In genomic region chr12:12178545-12178944, GRCh38 we compare ENCODE assay signal across 32 cellular contexts.
"Had no signal": no experiment of that assay in that cellular context is flagged by ENCODE, and none has a peak within 500 bp of the region (broad histone marks: within the 10 kb centered on the region; RNA-seq: fewer than 3 reads in every experiment).

No MANE protein-coding gene starts in this region.

- H3K4me3 ChIP-seq: colonic mucosa, esophagus squamous epithelium, gastroesophageal sphincter, heart right ventricle, lung, mucosa of descending colon, neural progenitor cell, right lobe of liver, thoracic aorta, tibial nerve, upper lobe of left lung had no signal

- H3K4me1 Mint-ChIP-seq: immature natural killer cell had no signal

- H3K9me3 Mint-ChIP-seq: dendritic cell treated with granulocyte-macrophage colony-stimulating factor and Interleukin-4, amounts not matched to agents 40 ng/mL and 50 ng/mL, for 4 days; immature natural killer cell; memory B cell; naive B cell; natural killer cell treated with Interleukin-12 subunit alpha and Interleukin-12 subunit beta and Interleukin-15 and Interleukin-18, amount 100 ng/mL, for 72 hours; neural progenitor cell; stimulated activated naive B cell treated with anti-CD40 and anti-IgM and Interleukin-4, amounts not matched to agents 10 μg/mL and 1 μg/mL and 100 μg/mL, for 72 hours; stimulated activated naive CD8-positive, alpha-beta T cell treated with anti-CD3 and anti-CD28 coated beads, Interleukin-15, Interleukin-2, amounts not matched to agents 100 ng/mL and 50 ng/mL, for 24 hours had no signal

- H3K27ac Mint-ChIP-seq: dendritic cell treated with granulocyte-macrophage colony-stimulating factor and Interleukin-4, amounts not matched to agents 40 ng/mL and 50 ng/mL, for 4 days; immature natural killer cell; memory B cell; naive B cell; natural killer cell treated with Interleukin-12 subunit alpha and Interleukin-12 subunit beta and Interleukin-15 and Interleukin-18, amount 100 ng/mL, for 72 hours; neural progenitor cell; progenitor cell of endocrine pancreas; stimulated activated naive B cell treated with anti-CD40 and anti-IgM and Interleukin-4, amounts not matched to agents 10 μg/mL and 1 μg/mL and 100 μg/mL, for 72 hours; stimulated activated naive CD8-positive, alpha-beta T cell treated with anti-CD3 and anti-CD28 coated beads, Interleukin-15, Interleukin-2, amounts not matched to agents 100 ng/mL and 50 ng/mL, for 24 hours had no signal

- H3K27me3 Mint-ChIP-seq: naive B cell; progenitor cell of endocrine pancreas; stimulated activated naive B cell treated with anti-CD40 and anti-IgM and Interleukin-4, amounts not matched to agents 10 μg/mL and 1 μg/mL and 100 μg/mL, for 72 hours had no signal

- H2AFZ ChIP-seq: neural progenitor cell, parathyroid adenoma had no signal

- ATAC-seq: foreskin keratinocyte; gastroesophageal sphincter; heart right ventricle; left colon; left ventricle myocardium superior; mucosa of descending colon; natural killer cell treated with Interleukin-12 subunit alpha and Interleukin-12 subunit beta and Interleukin-15 and Interleukin-18, amount 100 ng/mL, for 72 hours; right lobe of liver; stimulated activated naive B cell treated with anti-CD40 and anti-IgM and Interleukin-4, amounts not matched to agents 10 μg/mL and 1 μg/mL and 100 μg/mL, for 72 hours had no signal

- H3K36me3 ChIP-seq: colonic mucosa, gastroesophageal sphincter, neural progenitor cell, thoracic aorta had no signal

- H3K4me1 ChIP-seq: colonic mucosa had no signal

- H3K27ac ChIP-seq: colonic mucosa, esophagus squamous epithelium, foreskin keratinocyte, gastroesophageal sphincter, neural progenitor cell, parathyroid adenoma, right lobe of liver, thoracic aorta, tibial nerve, upper lobe of left lung had no signal

- H3K4me2 ChIP-seq: neural progenitor cell had no signal

- H3K27me3 ChIP-seq: colonic mucosa, esophagus squamous epithelium, foreskin keratinocyte, gastroesophageal sphincter, heart right ventricle, neural progenitor cell, right lobe of liver, tibial nerve, upper lobe of left lung had no signal

- H3K9me3 ChIP-seq: colonic mucosa, esophagus squamous epithelium, gastroesophageal sphincter, heart right ventricle, mucosa of descending colon, right lobe of liver, thoracic aorta, tibial nerve, upper lobe of left lung had no signal

- H3K4me3 Mint-ChIP-seq: dendritic cell treated with granulocyte-macrophage colony-stimulating factor and Interleukin-4, amounts not matched to agents 40 ng/mL and 50 ng/mL, for 4 days; immature natural killer cell; memory B cell; naive B cell; natural killer cell treated with Interleukin-12 subunit alpha and Interleukin-12 subunit beta and Interleukin-15 and Interleukin-18, amount 100 ng/mL, for 72 hours; neural progenitor cell; stimulated activated naive B cell treated with anti-CD40 and anti-IgM and Interleukin-4, amounts not matched to agents 10 μg/mL and 1 μg/mL and 100 μg/mL, for 72 hours; stimulated activated naive CD8-positive, alpha-beta T cell treated with anti-CD3 and anti-CD28 coated beads, Interleukin-15, Interleukin-2, amounts not matched to agents 100 ng/mL and 50 ng/mL, for 24 hours had no signal

- H3K36me3 Mint-ChIP-seq: memory B cell; naive B cell; natural killer cell treated with Interleukin-12 subunit alpha and Interleukin-12 subunit beta and Interleukin-15 and Interleukin-18, amount 100 ng/mL, for 72 hours; stimulated activated naive B cell treated with anti-CD40 and anti-IgM and Interleukin-4, amounts not matched to agents 10 μg/mL and 1 μg/mL and 100 μg/mL, for 72 hours had no signal

- H3K9ac ChIP-seq: neural progenitor cell, parathyroid adenoma had no signal

- DNase-seq: colonic mucosa; effector CD8-positive, alpha-beta T cell; erythroblast; esophagus squamous epithelium; foreskin keratinocyte; glutamatergic neuron; heart right ventricle; hypothalamus; immature natural killer cell; islet precursor cell; kidney glomerular epithelial cell; left colon; left ventricle myocardium superior; mucosa of descending colon; naive B cell; right lobe of liver; small intestine; stimulated activated CD4-positive, alpha-beta T cell treated with anti-CD3 and anti-CD28 coated beads, Interleukin-15, amount 100 ng/mL, for 24 hours; stimulated activated CD4-positive, alpha-beta T cell treated with anti-CD3 and anti-CD28 coated beads, Interleukin-2, amount 100 ng/mL, for 48 hours; stimulated activated naive B cell treated with anti-CD40 and anti-IgM and Interleukin-4, amounts not matched to agents 10 μg/mL and 1 μg/mL and 100 μg/mL, for 72 hours; upper lobe of left lung had no signal
